In genomic region chr3:170816341-170816740, GRCh38 we compare ENCODE assay signal across 21 cellular contexts.
"Had no signal": no experiment of that assay in that cellular context is flagged by ENCODE, and none has a peak within 500 bp of the region (broad histone marks: within the 10 kb centered on the region; RNA-seq: fewer than 3 reads in every experiment).

No MANE protein-coding gene starts in this region.

- H3K9ac ChIP-seq: KMS-11 had no signal

- H3K36me3 ChIP-seq: SJSA1 had no signal

- H3K4me2 ChIP-seq: KMS-11 had no signal

- H3K27me3 ChIP-seq: SJSA1 had no signal

- H3K27ac ChIP-seq: KMS-11, SJSA1, SK-N-MC had no signal

- H3K4me3 ChIP-seq: SJSA1, SK-N-MC had no signal

- H3K9me3 ChIP-seq: SJSA1 had no signal

- ATAC-seq: HepG2 had no signal

- DNase-seq: IMR-90, MV-4-11, NCI-H1048, NCI-H1105, NCI-H1417, NCI-H1436 treated with DMSO at 0.1 percent for 48 hours, NCI-H1694, NCI-H187 treated with DMSO at 0.1 percent for 48 hours, NCI-H2029 treated with DMSO at 0.1 percent for 48 hours, NCI-H2171 treated with DMSO at 0.1 percent for 48 hours, NCI-H345, NCI-H510A treated with DMSO at 0.1 percent for 48 hours, NCI-H526 treated with DMSO at 0.1 percent for 48 hours, NCI-H748 treated with DMSO at 0.1 percent for 48 hours, Right ventricle myocardium superior, RPMI8226, SIG-M5 had no signal
